Comparison of ENCODE assay signal across 18 cellular contexts in the genomic region with DNA sequence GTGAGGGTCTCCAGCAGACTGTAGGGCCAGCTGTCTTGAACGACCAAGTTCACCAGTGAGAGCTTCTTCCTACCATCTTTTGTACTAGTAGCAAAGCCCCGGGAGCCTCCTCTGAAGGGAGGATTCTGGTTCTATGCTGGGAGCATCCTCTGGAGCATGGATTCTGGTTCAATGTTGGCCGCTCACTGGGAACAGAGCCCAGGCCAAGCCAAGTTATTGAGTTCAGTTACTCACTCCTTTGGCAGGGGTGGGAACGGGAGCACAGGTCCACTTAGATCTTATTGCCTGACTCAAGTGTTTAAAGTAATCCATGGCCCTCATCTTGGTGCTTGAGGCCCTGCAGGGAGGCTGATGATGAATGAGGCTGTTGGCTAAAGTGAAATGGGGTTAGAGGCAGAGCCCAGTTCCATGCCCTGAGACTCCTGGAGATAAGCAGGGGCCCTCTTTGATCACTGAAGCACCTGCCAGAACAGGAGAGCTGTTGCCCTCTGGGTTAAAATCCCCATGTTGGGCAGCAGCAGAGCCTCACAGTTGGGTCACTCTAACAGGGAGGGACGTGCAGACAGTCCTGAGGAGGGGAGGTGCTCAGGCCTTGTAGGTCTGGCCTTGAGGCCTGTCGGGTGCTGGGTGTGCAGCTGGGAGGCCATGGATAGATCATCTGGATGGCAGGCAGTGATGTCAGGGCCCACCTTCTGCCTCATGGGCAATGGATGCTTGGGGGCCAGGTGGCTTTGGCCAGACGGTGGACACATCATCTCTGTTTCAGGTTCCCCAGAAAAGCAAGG.
"Had no signal": no experiment of that assay in that cellular context is flagged by ENCODE, and none has a peak within 500 bp of the region (broad histone marks: within the 10 kb centered on the region; RNA-seq: fewer than 3 reads in every experiment).

No MANE protein-coding gene starts in this region.

- H3K4me2 ChIP-seq: SK-N-SH had no signal

- H3K9me3 ChIP-seq: SK-N-SH had no signal

- H3K9ac ChIP-seq: SK-N-SH had no signal

- H3K27ac ChIP-seq: RWPE1 had no signal

- ATAC-seq: Panc1, PC-3 had no signal

- DNase-seq: KBM-7, NCI-H1092, NCI-H1105 treated with DMSO at 0.1 percent for 48 hours, NCI-H1417 treated with DMSO at 0.1 percent for 48 hours, NCI-H146, NCI-H1694 treated with DMSO at 0.1 percent for 48 hours, NCI-H1930, NCI-H2081, NCI-H2107, NCI-H2227 treated with DMSO at 0.1 percent for 48 hours, NCI-H524, NCI-H526 treated with DMSO at 0.1 percent for 48 hours, NCI-H774, PC-3, SHP77, SK-N-SH had no signal
